1 cellular context compared by ENCODE assay signal in the genomic region with DNA sequence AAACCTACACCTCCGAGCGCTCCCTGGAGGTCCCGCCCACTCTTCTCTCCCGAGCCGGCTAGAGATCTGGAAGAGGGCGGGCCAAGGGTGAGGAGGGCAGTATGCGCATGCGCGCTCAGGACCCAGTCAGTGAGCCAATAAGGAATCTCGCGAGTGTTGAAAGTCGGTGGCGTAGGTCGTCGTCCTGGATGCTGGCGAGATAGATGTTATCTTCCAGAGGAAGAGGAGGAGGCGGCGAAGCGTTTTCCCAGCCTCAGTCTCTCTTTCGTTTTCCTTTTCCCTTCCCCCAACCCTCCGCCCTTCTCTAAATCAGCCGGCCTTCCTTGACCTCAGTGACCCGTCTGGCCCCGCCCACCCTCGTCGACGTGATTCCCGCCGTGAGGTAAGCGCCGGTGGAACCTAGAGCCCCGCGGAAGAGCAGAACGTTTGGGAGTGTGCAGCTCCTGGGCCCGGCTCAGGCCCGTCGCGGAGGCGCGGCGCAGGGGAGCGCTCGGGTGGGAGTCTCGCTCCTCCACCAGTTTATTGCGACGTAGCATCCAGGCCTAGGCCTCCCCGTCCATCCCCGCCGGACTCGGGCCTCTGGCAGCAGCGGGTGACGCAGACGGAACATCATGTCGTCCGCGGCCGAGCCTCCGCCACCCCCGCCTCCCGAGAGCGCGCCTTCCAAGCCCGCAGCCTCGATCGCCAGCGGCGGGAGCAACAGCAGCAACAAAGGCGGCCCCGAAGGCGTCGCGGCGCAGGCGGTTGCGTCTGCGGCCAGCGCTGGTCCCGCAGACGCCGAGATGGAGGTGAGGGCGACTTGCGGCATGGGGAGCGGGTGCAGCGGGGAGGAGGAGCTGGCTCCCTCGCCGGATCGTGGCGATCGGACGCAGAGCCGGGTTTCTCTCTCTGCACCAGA.
A peak's percentile ranks its signal among the peaks of the same experiment; 100 is the strongest.
TF ChIP-seq lines count a peak whose summit lies in the region.

A gene with protein sequence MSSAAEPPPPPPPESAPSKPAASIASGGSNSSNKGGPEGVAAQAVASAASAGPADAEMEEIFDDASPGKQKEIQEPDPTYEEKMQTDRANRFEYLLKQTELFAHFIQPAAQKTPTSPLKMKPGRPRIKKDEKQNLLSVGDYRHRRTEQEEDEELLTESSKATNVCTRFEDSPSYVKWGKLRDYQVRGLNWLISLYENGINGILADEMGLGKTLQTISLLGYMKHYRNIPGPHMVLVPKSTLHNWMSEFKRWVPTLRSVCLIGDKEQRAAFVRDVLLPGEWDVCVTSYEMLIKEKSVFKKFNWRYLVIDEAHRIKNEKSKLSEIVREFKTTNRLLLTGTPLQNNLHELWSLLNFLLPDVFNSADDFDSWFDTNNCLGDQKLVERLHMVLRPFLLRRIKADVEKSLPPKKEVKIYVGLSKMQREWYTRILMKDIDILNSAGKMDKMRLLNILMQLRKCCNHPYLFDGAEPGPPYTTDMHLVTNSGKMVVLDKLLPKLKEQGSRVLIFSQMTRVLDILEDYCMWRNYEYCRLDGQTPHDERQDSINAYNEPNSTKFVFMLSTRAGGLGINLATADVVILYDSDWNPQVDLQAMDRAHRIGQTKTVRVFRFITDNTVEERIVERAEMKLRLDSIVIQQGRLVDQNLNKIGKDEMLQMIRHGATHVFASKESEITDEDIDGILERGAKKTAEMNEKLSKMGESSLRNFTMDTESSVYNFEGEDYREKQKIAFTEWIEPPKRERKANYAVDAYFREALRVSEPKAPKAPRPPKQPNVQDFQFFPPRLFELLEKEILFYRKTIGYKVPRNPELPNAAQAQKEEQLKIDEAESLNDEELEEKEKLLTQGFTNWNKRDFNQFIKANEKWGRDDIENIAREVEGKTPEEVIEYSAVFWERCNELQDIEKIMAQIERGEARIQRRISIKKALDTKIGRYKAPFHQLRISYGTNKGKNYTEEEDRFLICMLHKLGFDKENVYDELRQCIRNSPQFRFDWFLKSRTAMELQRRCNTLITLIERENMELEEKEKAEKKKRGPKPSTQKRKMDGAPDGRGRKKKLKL (plus strand): TSS at position 389 of the 898 bp plus-strand sequence. CDS start 223 bp downstream, at position 612.

TF ChIP-seq in HepG2, 621 proteins besides CTCF, POLR2A, EP300 and RAD21 (continued from another document and continues in another):
- TF ChIP-seq FOXP1 (IDR thresholded peaks at IDR 0.05): no peak
- TF ChIP-seq FOXP1 (CRISPR knock-in tag; IDR thresholded peaks at IDR 0.05): no peak
- TF ChIP-seq ZHX1 (CRISPR knock-in tag; IDR thresholded peaks at IDR 0.05; ENCODE audit: low read depth): 0 out of 2 replicates have a peak, but pooled peaks have one; percentile 7
- no peak for TF ChIP-seq HDAC6 (IDR thresholded peaks at IDR 0.05; ENCODE audit: low read depth, low read length)
- peak; percentile 53; the same call in 1 of the 2 replicates for TF ChIP-seq WIZ (CRISPR knock-in tag; IDR thresholded peaks at IDR 0.05)
- TF ChIP-seq ZC3H13 (CRISPR knock-in tag; IDR thresholded peaks at IDR 0.05): 0 out of 2 replicates have a peak, but pooled peaks have one; percentile 55
- TF ChIP-seq ZBTB1 (CRISPR knock-in tag; IDR thresholded peaks at IDR 0.05; ENCODE audit: borderline replicate concordance): 0 out of 2 replicates have a peak, but pooled peaks have one; percentile 26
- no peak for TF ChIP-seq ZSCAN12 (CRISPR knock-in tag; IDR thresholded peaks at IDR 0.05)
- TF ChIP-seq ZNF274 (CRISPR knock-in tag; IDR thresholded peaks at IDR 0.05): no peak
- peak; percentile 41 for TF ChIP-seq ARID5B (CRISPR knock-in tag; IDR thresholded peaks at IDR 0.05)
- TF ChIP-seq TRAFD1 (CRISPR knock-in tag; IDR thresholded peaks at IDR 0.05; ENCODE audit: borderline replicate concordance): no peak
- TF ChIP-seq ZFP41 (CRISPR knock-in tag; IDR thresholded peaks at IDR 0.05; ENCODE audit: borderline replicate concordance): no peak
- peak; percentile 35; the same call in 1 of the 2 replicates for TF ChIP-seq ZNF614 (CRISPR knock-in tag; IDR thresholded peaks at IDR 0.05; ENCODE audit: borderline replicate concordance)
- TF ChIP-seq, protein P1, sequence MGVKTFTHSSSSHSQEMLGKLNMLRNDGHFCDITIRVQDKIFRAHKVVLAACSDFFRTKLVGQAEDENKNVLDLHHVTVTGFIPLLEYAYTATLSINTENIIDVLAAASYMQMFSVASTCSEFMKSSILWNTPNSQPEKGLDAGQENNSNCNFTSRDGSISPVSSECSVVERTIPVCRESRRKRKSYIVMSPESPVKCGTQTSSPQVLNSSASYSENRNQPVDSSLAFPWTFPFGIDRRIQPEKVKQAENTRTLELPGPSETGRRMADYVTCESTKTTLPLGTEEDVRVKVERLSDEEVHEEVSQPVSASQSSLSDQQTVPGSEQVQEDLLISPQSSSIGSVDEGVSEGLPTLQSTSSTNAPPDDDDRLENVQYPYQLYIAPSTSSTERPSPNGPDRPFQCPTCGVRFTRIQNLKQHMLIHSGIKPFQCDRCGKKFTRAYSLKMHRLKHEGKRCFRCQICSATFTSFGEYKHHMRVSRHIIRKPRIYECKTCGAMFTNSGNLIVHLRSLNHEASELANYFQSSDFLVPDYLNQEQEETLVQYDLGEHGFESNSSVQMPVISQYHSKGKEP (CRISPR knock-in tag; IDR thresholded peaks at IDR 0.05): peak; percentile 69; the same call in 1 of the 2 replicates
- TF ChIP-seq TEAD3 (CRISPR knock-in tag; optimal IDR thresholded peaks at IDR 0.05; ENCODE audit: borderline replicate concordance): no peak
- TF ChIP-seq GATAD1 (CRISPR knock-in tag; IDR thresholded peaks at IDR 0.05): peak; percentile 63
- peak; percentile 91 for TF ChIP-seq ZNF234 (CRISPR knock-in tag; conservative IDR thresholded peaks at IDR 0.05)
- TF ChIP-seq ZNF687 (CRISPR knock-in tag; IDR thresholded peaks at IDR 0.05): peak; percentile 87
- TF ChIP-seq, protein P2, sequence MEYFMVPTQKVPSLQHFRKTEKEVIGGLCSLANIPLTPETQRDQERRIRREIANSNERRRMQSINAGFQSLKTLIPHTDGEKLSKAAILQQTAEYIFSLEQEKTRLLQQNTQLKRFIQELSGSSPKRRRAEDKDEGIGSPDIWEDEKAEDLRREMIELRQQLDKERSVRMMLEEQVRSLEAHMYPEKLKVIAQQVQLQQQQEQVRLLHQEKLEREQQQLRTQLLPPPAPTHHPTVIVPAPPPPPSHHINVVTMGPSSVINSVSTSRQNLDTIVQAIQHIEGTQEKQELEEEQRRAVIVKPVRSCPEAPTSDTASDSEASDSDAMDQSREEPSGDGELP (IDR thresholded peaks at IDR 0.05; ENCODE audit: borderline replicate concordance, low read depth): no peak
- TF ChIP-seq KAT8 (CRISPR knock-in tag; IDR thresholded peaks at IDR 0.05): peak; percentile 3; the same call in 1 of the 2 replicates
- no peak for TF ChIP-seq ETV5 (CRISPR knock-in tag; IDR thresholded peaks at IDR 0.05; ENCODE audit: borderline replicate concordance)
- no peak for TF ChIP-seq JUNB (CRISPR knock-in tag; IDR thresholded peaks at IDR 0.05; ENCODE audit: borderline replicate concordance)
- TF ChIP-seq ZNF557 (CRISPR knock-in tag; IDR thresholded peaks at IDR 0.05): no peak
- peak; percentile 13; the same call in 1 of the 2 replicates for TF ChIP-seq HNF1B (CRISPR knock-in tag; IDR thresholded peaks at IDR 0.05)
